Comparison of ENCODE assay signal across 16 cellular contexts in genomic region chr4:153292897-153293674, GRCh38. TPM values are rescaled to one million over a fixed set of nuclear protein-coding genes. Genes with fewer than 3 reads are reported as not detected.
DNase-seq lines count a peak whose midpoint lies in the region; ATAC-seq and TF ChIP-seq lines count a peak whose summit lies in the region.
"Had no signal": no experiment of that assay in that cellular context is flagged by ENCODE, and none has a peak within 500 bp of the region (broad histone marks: within the 10 kb centered on the region; RNA-seq: fewer than 3 reads in every experiment).

No MANE protein-coding gene starts in this region.

- H3K27me3 ChIP-seq in heart left ventricle, result no peaks in the 10 kb centered on the region
- no peaks in the 10 kb centered on the region for H3K27me3 ChIP-seq in aorta (ENCODE audit: control insufficient read depth in 1 of 2, insufficient read depth in 2 of 2, low read length in 1 of 2)
- H3K27me3 ChIP-seq: BLaER1 had no signal

- intact Hi-C loops in Right ventricle myocardium inferior (cut with DNase I), result no loop called here
- intact Hi-C loops in heart left ventricle (cut with DNase I), result no loop called here
- intact Hi-C loops in left colon (cut with DNase I, micrococcal nuclease), result no loop called here
- intact Hi-C loops in aorta (cut with DNase I), result no loop called here

- H3K9me3 ChIP-seq in heart left ventricle, result peaks cover 0 to 8% (median 0%) of the 10 kb centered on the region in 12 donors
- no peaks in the 10 kb centered on the region for H3K9me3 ChIP-seq in aorta (ENCODE audit: control insufficient read depth, low read length)

- WGBS in heart left ventricle, 4 donors, result 96 to 100% (median 97%) methylated on average over 4 of the region's 4 CpGs
- WGBS in aorta, 2 donors, result 97 to 98% methylated on average over 4 of the region's 4 CpGs

- TF ChIP-seq POLR2A in heart left ventricle (IDR thresholded peaks at IDR 0.05), result no peak
- TF ChIP-seq POLR2A in erythroblast (IDR thresholded peaks at IDR 0.05; ENCODE audit: low read length), result no peak

- ATAC-seq in Right ventricle myocardium inferior, result peak; percentile 31
- ATAC-seq in heart left ventricle, result no peak
- ATAC-seq in left colon, result no peak
- ATAC-seq in aorta (ENCODE audit: low FRiP score), result no peak

- no peak for TF ChIP-seq CTCF in heart left ventricle (IDR thresholded peaks at IDR 0.05)

- no peak overlapping the region for H3K27ac ChIP-seq in heart left ventricle
- H3K27ac ChIP-seq in cingulate gyrus (ENCODE audit: low read depth, low read length), result peak overlapping the region; percentile 57
- H3K27ac ChIP-seq in temporal lobe (ENCODE audit: low read depth, low read length), result peak overlapping the region; percentile 57
- peak overlapping the region in 1 of 2 donors; percentile 34 for H3K27ac ChIP-seq in aorta (ENCODE audit: low read depth in 1 of 2, low read length in 2 of 2)
- H3K27ac ChIP-seq: BLaER1, HL-60 had no signal

- DNase-seq in Right ventricle myocardium inferior (ENCODE audit: missing footprints) (no peak), heart left ventricle (no peak), medulla oblongata (ENCODE audit: extremely low spot score) (peak; percentile 37), erythroblast (lab: John Stamatoyannopoulos, UW) (no peak), left colon (no peak), aorta (no peak)
- DNase-seq: CD8-positive, alpha-beta memory T cell; DMS79 treated with DMSO at 0.1 percent for 48 hours; NCI-H1105 treated with DMSO at 0.1 percent for 48 hours; NCI-H1694 treated with DMSO at 0.1 percent for 48 hours; NCI-H69; NK-92 treated with Interleukin-12 subunit alpha and Interleukin-12 subunit beta, amount 100 ng/mL, for 24 hours had no signal

- peaks cover 0 to 53% (median 12%) of the 10 kb centered on the region in 9 donors for H3K36me3 ChIP-seq in heart left ventricle
- peaks cover 0 to 1% of the 10 kb centered on the region in 2 donors for H3K36me3 ChIP-seq in aorta (ENCODE audit: control insufficient read depth in 1 of 2, insufficient read depth in 2 of 2, low read length in 1 of 2)

- H3K4me3 ChIP-seq in heart left ventricle, result no peak overlapping the region
- no peak overlapping the region for H3K4me3 ChIP-seq in aorta (ENCODE audit: low read length in 2 of 2)
- H3K4me3 ChIP-seq: BLaER1 had no signal

- H3K4me1 ChIP-seq in heart left ventricle (peaks cover 0 to 32% (median 11%) of the 10 kb centered on the region in 12 donors), aorta (ENCODE audit: control insufficient read depth in 1 of 2, insufficient read depth in 2 of 2, low read length in 2 of 2) (peaks cover 0 to 3% of the 10 kb centered on the region in 2 donors)

RNA-seq across cellular contexts. Expression of gene MND1, which starts 51.4 kb away (rescaled TPM):
- 0.62 TPM for total RNA-seq in Right ventricle myocardium inferior
- 1 to 10 TPM in 1 of 9 donors, under 1 TPM in 2, not detected in 6; 0.30 to 1.3 (median 0.73) TPM for total RNA-seq in heart left ventricle
- under 1 TPM; 0.27 to 0.40 TPM for polyA plus RNA-seq in heart left ventricle
- 5.7 TPM for total RNA-seq in temporal lobe
- 1 to 10 TPM; 1.5 to 2.5 TPM for total RNA-seq in left colon
- total RNA-seq in aorta, result 1 to 10 TPM in 1 of 2 donors, under 1 TPM in 1; 0.81 to 1.3 TPM
- polyA plus RNA-seq in aorta, result under 1 TPM in 1 of 2 donors, not detected in 1; 0.23 TPM

Comparison
In these comparisons a context has a peak if more than half of its experiments do, and no peak if none do; other contexts are left out.
1. H3K27ac ChIP-seq: peak in cingulate gyrus (single experiment) and temporal lobe (single experiment); none in heart left ventricle (0 of 12).